Comparison of ENCODE assay signal across 1 cellular context in the genomic region with DNA sequence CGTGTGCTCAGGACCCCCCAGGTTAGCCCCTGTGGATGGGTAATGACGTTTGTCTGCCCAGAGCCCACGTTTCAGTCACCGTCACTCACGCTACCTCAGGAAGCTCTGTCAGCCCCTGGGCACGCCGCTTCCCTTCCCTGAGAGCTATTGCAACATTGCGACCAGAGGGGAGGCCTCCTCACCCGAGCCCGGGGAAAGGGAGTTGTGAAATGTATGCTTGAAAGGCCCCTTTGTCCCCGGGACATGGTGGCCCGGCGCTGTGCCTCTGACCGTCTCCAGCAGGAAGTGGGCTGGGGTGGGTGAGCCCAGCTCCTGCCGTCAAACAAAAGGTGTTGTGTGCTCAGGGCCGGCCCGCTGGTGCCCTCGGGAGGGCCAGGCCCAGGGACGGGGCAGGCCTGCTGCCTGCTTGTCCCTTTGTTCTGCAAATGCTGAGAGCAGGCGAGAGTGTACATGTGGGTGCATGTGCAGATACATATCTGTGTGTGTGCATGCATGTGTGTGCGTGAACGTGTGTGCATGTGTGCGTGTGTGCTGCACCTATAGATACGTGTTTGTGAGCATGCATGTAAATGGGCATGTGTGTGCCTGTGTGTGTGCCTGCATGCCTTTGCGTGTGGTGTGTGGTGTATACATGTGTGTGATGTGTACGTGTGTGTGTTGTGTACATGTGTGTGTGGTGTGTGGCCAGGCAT.
TF ChIP-seq lines count a peak whose summit lies in the region.

No MANE protein-coding gene starts in this region.

TF ChIP-seq in H1, 55 proteins besides CTCF, POLR2A, EP300 and RAD21:
- TF ChIP-seq POLR2AphosphoS5 (IDR thresholded peaks at IDR 0.05; ENCODE audit: low read depth, low read length), result no peak
- TF ChIP-seq CEBPB (IDR thresholded peaks at IDR 0.05; ENCODE audit: low read depth, low read length), result 0 out of 2 replicates have a peak, but pooled peaks have one; percentile 21
